In the genomic region with DNA sequence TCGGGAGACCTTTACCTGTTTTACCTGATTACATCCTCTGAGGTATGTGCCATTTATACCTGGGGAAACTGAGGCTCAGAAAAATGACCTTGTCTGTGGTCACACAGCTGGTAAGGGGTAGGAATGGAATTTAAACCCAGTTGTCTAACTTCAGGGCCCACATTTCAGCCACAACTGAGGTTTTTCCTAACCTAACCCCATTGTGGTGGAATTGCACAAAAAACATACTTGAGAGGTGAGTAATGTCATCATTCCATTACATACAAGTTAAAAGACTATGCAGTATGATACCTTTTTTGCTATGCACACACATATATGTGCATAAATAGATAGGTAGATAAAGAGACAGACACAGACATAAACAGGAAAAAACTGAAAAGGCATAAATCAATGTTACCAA, we compare ENCODE assay signal across 16 cellular contexts. TPM values are rescaled to one million over a fixed set of nuclear protein-coding genes. Genes with fewer than 3 reads are reported as not detected.
A peak's percentile ranks its signal among the peaks of the same experiment; 100 is the strongest.
DNase-seq lines count a peak whose midpoint lies in the region; ATAC-seq and TF ChIP-seq lines count a peak whose summit lies in the region.
"Had no signal": no experiment of that assay in that cellular context is flagged by ENCODE, and none has a peak within 500 bp of the region (broad histone marks: within the 10 kb centered on the region; RNA-seq: fewer than 3 reads in every experiment).

No MANE protein-coding gene starts in this region.

- no peak for TF ChIP-seq RAD21 in SK-N-SH (IDR thresholded peaks at IDR 0.05; ENCODE audit: low read length)

- ATAC-seq in heart right ventricle (no peak), HG03378 (IDR thresholded peaks at IDR 0.05; ENCODE audit: unreplicated experiment) (no peak), GM19023 (IDR thresholded peaks at IDR 0.05; ENCODE audit: unreplicated experiment) (no peak)
- ATAC-seq: mucosa of descending colon; stimulated activated effector memory CD8-positive, alpha-beta T cell treated with anti-CD3 and anti-CD28 coated beads, Interleukin-12 subunit alpha, Interleukin-12 subunit beta, amount 100 ng/mL, for 72 hours had no signal

- no peak overlapping the region for H2AFZ ChIP-seq in SK-N-SH (ENCODE audit: low read depth)
- H2AFZ ChIP-seq in fibroblast of lung (ENCODE audit: low read length) = no peak overlapping the region

- H3K27ac ChIP-seq in SK-N-SH (ENCODE audit: low read depth in 2 of 2, low read length in 1 of 2) (no peak overlapping the region), fibroblast of lung (ENCODE audit: insufficient read depth, low read length) (no peak overlapping the region), heart right ventricle (peak overlapping the region in 3 of 10 donors; percentile 9 to 27 (median 15)), colonic mucosa (no peak overlapping the region)
- H3K27ac ChIP-seq: C4-2B had no signal

- H4K20me1 ChIP-seq in SK-N-SH (ENCODE audit: insufficient read depth) (no peaks in the 10 kb centered on the region), fibroblast of lung (ENCODE audit: control insufficient read depth, extremely low read depth, insufficient read depth, low read length) (no peaks in the 10 kb centered on the region)

- H3K27me3 ChIP-seq in SK-N-SH (ENCODE audit: insufficient read depth) = no peaks in the 10 kb centered on the region
- no peaks in the 10 kb centered on the region for H3K27me3 ChIP-seq in fibroblast of lung (ENCODE audit: control insufficient read depth, insufficient read depth, low read length)
- H3K27me3 ChIP-seq in heart right ventricle = no peaks in the 10 kb centered on the region
- no peaks in the 10 kb centered on the region for H3K27me3 ChIP-seq in colonic mucosa

- H3K79me2 ChIP-seq in SK-N-SH (ENCODE audit: insufficient read depth) (no peaks in the 10 kb centered on the region), fibroblast of lung (ENCODE audit: control insufficient read depth, insufficient read depth, low read length) (no peaks in the 10 kb centered on the region)

- H3K4me3 ChIP-seq in SK-N-SH (ENCODE audit: low read depth in 2 of 2, low read length in 1 of 2) (no peak overlapping the region), fibroblast of lung (replicated peaks in 1 of 4; ENCODE audit: control extremely low read depth in 1 of 4, insufficient read depth in 1 of 4, low read depth in 3 of 4, low read length in 4 of 4) (no peak overlapping the region), heart right ventricle (no peak overlapping the region), colonic mucosa (no peak overlapping the region)
- H3K4me3 ChIP-seq: mucosa of descending colon had no signal

- DNase-seq in Daoy (ENCODE audit: low read depth) = peak; percentile 53
- DNase-seq in SK-N-SH = no peak
- DNase-seq in fibroblast of lung (ENCODE audit: low read depth in 2 of 2) = peak; percentile 67 to 91
- DNase-seq in renal cortical epithelial cell (ENCODE audit: low read depth) = peak; percentile 86
- no peak for DNase-seq in heart right ventricle
- DNase-seq in colonic mucosa = no peak
- DNase-seq: activated naive CD4-positive, alpha-beta T cell treated with anti-CD3 and anti-CD28 coated beads, Interleukin-2, amount 10 ng/mL, durations not matched to agents 7 days and 5 days; mucosa of descending colon; NCI-H1436; NCI-H524 had no signal

- H3K4me2 ChIP-seq in SK-N-SH (no peak overlapping the region), fibroblast of lung (ENCODE audit: extremely low read depth, insufficient read depth, low read length) (no peak overlapping the region)

- POLR2A ChIA-PET in SK-N-SH (lab: Yijun Ruan, JAX) = no interaction called here

- no peaks in the 10 kb centered on the region for H3K9me2 ChIP-seq in SK-N-SH

- no peak for TF ChIP-seq EP300 in SK-N-SH (IDR thresholded peaks at IDR 0.05; ENCODE audit: borderline replicate concordance in 1 of 2, low read depth in 1 of 2, low read length in 1 of 2)

- H3K36me3 ChIP-seq in SK-N-SH (replicated peaks in 1 of 2; ENCODE audit: control insufficient read depth in 1 of 2, insufficient read depth in 2 of 2, low read length in 1 of 2) (no peaks in the 10 kb centered on the region), fibroblast of lung (ENCODE audit: control insufficient read depth, insufficient read depth, low read length) (no peaks in the 10 kb centered on the region), heart right ventricle (no peaks in the 10 kb centered on the region), colonic mucosa (no peaks in the 10 kb centered on the region)

- H3K9me3 ChIP-seq in SK-N-SH (no peaks in the 10 kb centered on the region), fibroblast of lung (ENCODE audit: control insufficient read depth, insufficient read depth, low read depth, low read length) (no peaks in the 10 kb centered on the region), heart right ventricle (no peaks in the 10 kb centered on the region), colonic mucosa (no peaks in the 10 kb centered on the region)
- H3K9me3 ChIP-seq: mucosa of descending colon had no signal

- no peak for TF ChIP-seq CTCF in SK-N-SH (IDR thresholded peaks at IDR 0.05)
- TF ChIP-seq CTCF in fibroblast of lung (conservative IDR thresholded peaks at IDR 0.05 in 1 of 2, IDR thresholded peaks at IDR 0.05 in 1 of 2; ENCODE audit: low read depth in 1 of 2, low read length in 2 of 2) = no peak
- no peak for TF ChIP-seq CTCF in heart right ventricle (IDR thresholded peaks at IDR 0.05)
- TF ChIP-seq CTCF in colonic mucosa (IDR thresholded peaks at IDR 0.05) = no peak

- intact Hi-C loops in heart right ventricle (cut with DNase I) (no loop called here), colonic mucosa (cut with DNase I) (no loop called here)

- CTCF ChIA-PET in SK-N-SH (lab: Yijun Ruan, JAX) = interaction anchor here (1.4 to 8.6 kb wide), 6 partner anchors 11 to 42 kb away, joined by 3 to 60 read pairs (median 10); no protein-coding TSS in a partner anchor

- H3F3A ChIP-seq in SK-N-SH (replicated peaks; ENCODE audit: insufficient read depth) = peaks cover 8% of the 10 kb centered on the region

- H3K4me1 ChIP-seq in SK-N-SH (ENCODE audit: control insufficient read depth in 1 of 2, insufficient read depth in 2 of 2, low read depth in 1 of 2, low read length in 1 of 2) (peaks cover 8 to 19% of the 10 kb centered on the region in 2 experiments; a peak in 2 of 4 replicates), fibroblast of lung (ENCODE audit: control insufficient read depth, extremely low read depth, insufficient read depth, low read length) (peaks cover 10% of the 10 kb centered on the region), heart right ventricle (peaks cover 16 to 71% (median 47%) of the 10 kb centered on the region in 9 donors), colonic mucosa (no peaks in the 10 kb centered on the region)

- WGBS in SK-N-SH (ENCODE audit: low lambda C conversion rate) = 100% methylated on average over 1 of the region's 1 CpG
- WGBS in heart right ventricle, 2 donors = 86 to 90% methylated on average over 1 of the region's 1 CpG

- no peak overlapping the region for H3K9ac ChIP-seq in SK-N-SH
- no peak overlapping the region for H3K9ac ChIP-seq in fibroblast of lung (ENCODE audit: insufficient read depth, low read length)
- H3K9ac ChIP-seq in colonic mucosa (ENCODE audit: low read depth in 2 of 2, low read length in 2 of 2) = no peak overlapping the region

TF ChIP-seq in SK-N-SH, 30 proteins besides CTCF, POLR2A, EP300 and RAD21:
- no peak for TF ChIP-seq RFX5 (IDR thresholded peaks at IDR 0.05; ENCODE audit: low read length)
- TF ChIP-seq TCF12 (IDR thresholded peaks at IDR 0.05) = peak; percentile 31; the same call in 1 of the 2 replicates
- TF ChIP-seq FOSL2 (IDR thresholded peaks at IDR 0.05; ENCODE audit: borderline replicate concordance, low read depth) = peak; percentile 42; the same call in 1 of the 2 replicates
- peak; percentile 40 for TF ChIP-seq JUND (IDR thresholded peaks at IDR 0.05)
TF ChIP-seq in SK-N-SH: peak in this region for 3.

RNA-seq across cellular contexts. Expression of a gene that starts 14.1 kb away (rescaled TPM):
- total RNA-seq in Daoy (2014; rRNA removed; shearing (Covaris generic)) = 0.33 and 0.63 TPM in 2 replicates
- polyA plus RNA-seq in SK-N-SH (2012; rRNA removed) (5.3 and 5.9 TPM in 2 replicates), fibroblast of lung (6.9 and 17.7 TPM in 2 replicates), heart right ventricle (10 to 100 TPM in 1 of 2 donors, 1 to 10 TPM in 1; 5.1 to 17.6 TPM)
- 5.6 and 6.3 TPM in 2 replicates for polyA plus RNA-seq in SK-N-SH (2012; cell fraction: cytosol; rRNA removed)
- polyA plus RNA-seq in SK-N-SH (2012; cell fraction: nucleus; rRNA removed) = 5.4 and 5.6 TPM in 2 replicates
- total RNA-seq in fibroblast of lung (0.77 and 3.5 TPM in 2 replicates), renal cortical epithelial cell (0.15 and 1.7 TPM in 2 replicates), heart right ventricle (100 to 1,000 TPM in 1 of 10 donors, 10 to 100 TPM in 9; 31.4 to 110 (median 58.4) TPM), colonic mucosa (under 1 TPM in 1 of 2 donors, not detected in 1; 0.90 TPM)
- polyA plus RNA-seq in fibroblast of lung (2012) = 7.1 and 23.9 TPM in 2 replicates
- 7.0 and 7.5 TPM in 2 replicates for polyA minus RNA-seq in fibroblast of lung (ENCODE audit: low replicate concordance)
- total RNA-seq: activated CD8-positive, alpha-beta memory T cell treated with anti-CD3 and anti-CD28 coated beads for 36 hours; progenitor cell of endocrine pancreas had no signal

Comparison
In these comparisons a context has a peak if more than half of its experiments do, and no peak if none do; other contexts are left out.
1. DNase-seq: peak in Daoy (single experiment), fibroblast of lung (2 of 2) and renal cortical epithelial cell (single experiment); none in SK-N-SH (single experiment), heart right ventricle (0 of 2) and colonic mucosa (single experiment).